ENCODE assay signal across 8 cellular contexts in the genomic region with DNA sequence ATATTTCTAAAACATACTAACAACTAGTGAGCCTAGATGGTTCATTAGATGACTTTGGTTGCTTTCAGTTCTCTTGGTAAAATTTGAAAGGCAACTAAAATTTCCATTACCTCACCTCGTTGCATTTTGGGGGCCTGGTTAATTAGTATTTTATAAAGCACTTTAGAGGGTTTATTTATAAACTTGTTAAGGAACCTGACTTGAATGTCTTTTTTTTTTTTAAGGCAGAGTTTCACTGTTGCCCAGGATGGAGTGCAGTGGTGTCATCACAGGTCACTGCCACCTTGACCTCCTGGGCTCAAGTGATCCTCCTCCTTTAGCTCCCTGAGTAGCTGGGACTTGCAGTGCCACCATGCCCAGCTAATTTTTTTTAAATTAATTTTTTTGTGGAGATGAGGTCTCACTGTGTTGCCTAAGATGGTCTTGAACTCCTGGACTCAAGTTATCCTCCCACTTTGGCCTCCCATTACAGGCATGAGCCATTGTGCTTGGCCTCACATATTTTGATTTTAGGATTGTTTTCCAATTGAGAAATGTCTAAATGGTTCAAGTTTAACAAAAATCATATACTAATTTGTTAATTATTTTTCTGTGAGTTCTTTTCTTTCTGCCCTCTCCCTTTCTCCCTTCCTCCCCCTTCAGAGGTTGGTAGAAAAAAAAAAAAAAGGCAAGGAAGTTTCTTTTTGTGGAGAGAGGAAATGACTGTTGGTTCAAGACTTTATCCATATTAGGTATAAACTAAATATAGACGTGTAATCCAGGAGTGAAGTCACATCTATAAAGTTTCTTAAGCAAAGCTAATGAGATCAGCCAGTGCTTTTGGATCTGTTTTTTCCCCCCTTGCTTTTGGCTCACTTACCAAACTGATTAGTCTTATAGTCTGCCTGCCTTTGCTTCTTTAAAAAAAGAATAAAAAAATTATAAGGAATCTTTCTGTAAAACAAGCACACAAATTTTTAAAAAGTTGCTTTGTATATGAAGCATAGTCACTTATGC. TPM values are rescaled to one million over a fixed set of nuclear protein-coding genes. Genes with fewer than 3 reads are reported as not detected.
DNase-seq lines count a peak whose midpoint lies in the region; ATAC-seq and TF ChIP-seq lines count a peak whose summit lies in the region.

No MANE protein-coding gene starts in this region.

- peak overlapping the region; percentile 97 for H3K27ac ChIP-seq in SK-N-MC
- peak overlapping the region; percentile 79 to 100 (median 88) for H3K27ac ChIP-seq in gastroesophageal sphincter
- H3K27ac ChIP-seq in spleen: peak overlapping the region in 7 of 8 donors; percentile 61 to 69 (median 65)

- H3K4me1 Mint-ChIP-seq in activated T-helper 2 cell treated with anti-CD3 and anti-CD28 coated beads, Interferon-gamma antibody, Interleukin-2, Interleukin-4, amounts not matched to agents 10 μg/mL and 5 μg/mL and 100 μg/mL, durations not matched to agents 14 hours and 24 hours and 36 hours (ENCODE audit: low read depth): peaks cover 16% of the 10 kb centered on the region

- TF ChIP-seq CTCF in GM13977 (IDR thresholded peaks at IDR 0.05; ENCODE audit: extremely low read depth, insufficient read depth, missing control alignments): no peak
- TF ChIP-seq CTCF in gastroesophageal sphincter (IDR thresholded peaks at IDR 0.05): no peak
- TF ChIP-seq CTCF in spleen (IDR thresholded peaks at IDR 0.05 in 8 of 11, conservative IDR thresholded peaks at IDR 0.05 in 3 of 11): no peak

- 0 to 12% methylated on average over 2 of the region's 2 CpGs for WGBS in gastroesophageal sphincter (ENCODE audit: low coverage in 1 of 2), 2 donors
- WGBS in spleen, 5 donors: 19 to 24% (median 23%) methylated on average over 2 of the region's 2 CpGs

- H3K4me3 Mint-ChIP-seq in activated T-helper 2 cell treated with anti-CD3 and anti-CD28 coated beads, Interferon-gamma antibody, Interleukin-2, Interleukin-4, amounts not matched to agents 10 μg/mL and 5 μg/mL and 100 μg/mL, durations not matched to agents 14 hours and 24 hours and 36 hours (ENCODE audit: low read depth): no peak overlapping the region

- H3K27me3 ChIP-seq in gastroesophageal sphincter (no peaks in the 10 kb centered on the region), spleen (replicated peaks in 1 of 7) (no peaks in the 10 kb centered on the region)

- in situ Hi-C loops in GM13977 (cut with MboI; ENCODE audit: low pct_unique_long_range_greater_than_20kb, low sequenced_read_pairs, unreplicated experiment): no loop called here

- H3K9me3 ChIP-seq in SK-N-MC (ENCODE audit: low read depth, low read length): no peaks in the 10 kb centered on the region
- H3K9me3 ChIP-seq in gastroesophageal sphincter: no peaks in the 10 kb centered on the region
- no peaks in the 10 kb centered on the region for H3K9me3 ChIP-seq in spleen

- TF ChIP-seq EP300 in gastroesophageal sphincter (IDR thresholded peaks at IDR 0.05): no peak

- H3K4me3 ChIP-seq in SK-N-MC (peak overlapping the region; percentile 38), gastroesophageal sphincter (peak overlapping the region in 1 of 2 donors; percentile 20), spleen (no peak overlapping the region)

- no peaks in the 10 kb centered on the region for H3K9me3 Mint-ChIP-seq in activated T-helper 2 cell treated with anti-CD3 and anti-CD28 coated beads, Interferon-gamma antibody, Interleukin-2, Interleukin-4, amounts not matched to agents 10 μg/mL and 5 μg/mL and 100 μg/mL, durations not matched to agents 14 hours and 24 hours and 36 hours

- DNase-seq in GM13977 (ENCODE audit: low spot score) (peak; percentile 44), SK-N-MC (ENCODE audit: low read depth, low spot score) (peak; percentile 60), spleen (no peak), SHP77 treated with DMSO at 0.1 percent for 48 hours (lab: John Stamatoyannopoulos, UW) (no peak)
- DNase-seq in activated T-helper 2 cell treated with anti-CD3 and anti-CD28 coated beads, Interferon-gamma antibody, Interleukin-2, Interleukin-4, amounts not matched to agents 10 μg/mL and 5 μg/mL and 100 μg/mL, durations not matched to agents 14 hours and 24 hours and 36 hours (ENCODE audit: low spot score): no peak

- H3K27me3 Mint-ChIP-seq in activated T-helper 2 cell treated with anti-CD3 and anti-CD28 coated beads, Interferon-gamma antibody, Interleukin-2, Interleukin-4, amounts not matched to agents 10 μg/mL and 5 μg/mL and 100 μg/mL, durations not matched to agents 14 hours and 24 hours and 36 hours (ENCODE audit: low read depth): peaks cover 2% of the 10 kb centered on the region

- H3K36me3 Mint-ChIP-seq in activated T-helper 2 cell treated with anti-CD3 and anti-CD28 coated beads, Interferon-gamma antibody, Interleukin-2, Interleukin-4, amounts not matched to agents 10 μg/mL and 5 μg/mL and 100 μg/mL, durations not matched to agents 14 hours and 24 hours and 36 hours (ENCODE audit: low read depth): peaks cover 3% of the 10 kb centered on the region

- H3K9ac ChIP-seq in SK-N-MC (ENCODE audit: insufficient read length): peak overlapping the region; percentile 86

- peaks cover 13 to 93% (median 14%) of the 10 kb centered on the region in 3 donors for H3K4me1 ChIP-seq in gastroesophageal sphincter
- H3K4me1 ChIP-seq in spleen: peaks cover 7 to 52% (median 23%) of the 10 kb centered on the region in 6 donors

- ATAC-seq in gastroesophageal sphincter (peak; percentile 88), GM18520 (IDR thresholded peaks at IDR 0.05; ENCODE audit: unreplicated experiment) (no peak), HG02885 (IDR thresholded peaks at IDR 0.05; ENCODE audit: poor library complexity, unreplicated experiment) (no peak)

- H3K36me3 ChIP-seq in SK-N-MC (ENCODE audit: insufficient read depth, low read length): peaks cover 27% of the 10 kb centered on the region
- no peaks in the 10 kb centered on the region for H3K36me3 ChIP-seq in gastroesophageal sphincter
- no peaks in the 10 kb centered on the region for H3K36me3 ChIP-seq in spleen

- intact Hi-C loops in spleen (cut with DNase I; ENCODE audit: low total_unique reads): no loop called here
- intact Hi-C loops in activated T-helper 2 cell treated with anti-CD3 and anti-CD28 coated beads, Interferon-gamma antibody, Interleukin-2, Interleukin-4, amounts not matched to agents 10 μg/mL and 5 μg/mL and 100 μg/mL, durations not matched to agents 14 hours and 24 hours and 36 hours (cut with micrococcal nuclease): no loop called here

- TF ChIP-seq POLR2A in gastroesophageal sphincter (IDR thresholded peaks at IDR 0.05): no peak
- TF ChIP-seq POLR2A in spleen (IDR thresholded peaks at IDR 0.05): no peak

- H3K27ac Mint-ChIP-seq in activated T-helper 2 cell treated with anti-CD3 and anti-CD28 coated beads, Interferon-gamma antibody, Interleukin-2, Interleukin-4, amounts not matched to agents 10 μg/mL and 5 μg/mL and 100 μg/mL, durations not matched to agents 14 hours and 24 hours and 36 hours: no peak overlapping the region

RNA-seq across cellular contexts. Expression of a gene that starts 24.7 kb away (rescaled TPM):
- total RNA-seq in gastroesophageal sphincter (100 to 1,000 TPM; 553 to 721 (median 692) TPM), spleen (10 to 100 TPM; 60.9 to 99.6 (median 73.8) TPM)
- 10 to 100 TPM; 17.0 to 32.2 (median 27.0) TPM for polyA plus RNA-seq in spleen
- 17.9 and 18.2 TPM in 2 replicates for total RNA-seq in activated T-helper 2 cell treated with anti-CD3 and anti-CD28 coated beads, Interferon-gamma antibody, Interleukin-2, Interleukin-4, amounts not matched to agents 10 μg/mL and 5 μg/mL and 100 μg/mL, durations not matched to agents 14 hours and 24 hours and 36 hours

Comparison
In these comparisons a context has a peak if more than half of its experiments do, and no peak if none do; other contexts are left out.
1. DNase-seq: peak in GM13977 (single experiment) and SK-N-MC (single experiment); none in spleen (single experiment), SHP77 treated with DMSO at 0.1 percent for 48 hours (single experiment) and activated T-helper 2 cell treated with anti-CD3 and anti-CD28 coated beads, Interferon-gamma antibody, Interleukin-2, Interleukin-4, amounts not matched to agents 10 μg/mL and 5 μg/mL and 100 μg/mL, durations not matched to agents 14 hours and 24 hours and 36 hours (single experiment).
2. RNA of a gene that starts 24.7 kb away (total RNA-seq): 553 to 721 TPM in gastroesophageal sphincter; 60.9 to 99.6 TPM in spleen and 17.9 to 18.2 TPM in activated T-helper 2 cell treated with anti-CD3 and anti-CD28 coated beads, Interferon-gamma antibody, Interleukin-2, Interleukin-4, amounts not matched to agents 10 μg/mL and 5 μg/mL and 100 μg/mL, durations not matched to agents 14 hours and 24 hours and 36 hours; every median in the first group is over 4 times any median in the second.
3. Peak in every context shown above with its lines, with median percentiles within 50 percentile points of each other: H3K27ac ChIP-seq.